ENCODE assay signal across 10 cellular contexts in genomic region chrX:38220936-38221386, GRCh38. TPM values are rescaled to one million over a fixed set of nuclear protein-coding genes. Genes with fewer than 3 reads are reported as not detected.
DNase-seq lines count a peak whose midpoint lies in the region; ATAC-seq, FAIRE-seq and TF ChIP-seq lines count a peak whose summit lies in the region.
"Had no signal": no experiment of that assay in that cellular context is flagged by ENCODE, and none has a peak within 500 bp of the region (broad histone marks: within the 10 kb centered on the region; RNA-seq: fewer than 3 reads in every experiment).

No MANE protein-coding gene starts in this region.

- H3K27me3 ChIP-seq in WERI-Rb-1 (ENCODE audit: insufficient read depth, low read depth, severe bottlenecking), result peaks cover 33% of the 10 kb centered on the region

- TF ChIP-seq POLR2A in GM12892 (IDR thresholded peaks at IDR 0.05; ENCODE audit: low read depth, low read length), result no peak

- H3K4me3 ChIP-seq in WERI-Rb-1 (ENCODE audit: low read depth, low read length), result peak overlapping the region; percentile 53

- in situ Hi-C loops in ACHN (cut with HindIII; ENCODE audit: low pct_ligation_motif_present, low pct_unique_long_range_greater_than_20kb, low sequenced_read_pairs), result no loop called here

- H3K9ac ChIP-seq in ES-I3 (ENCODE audit: low read depth, low read length), result peak overlapping the region; percentile 85

- ATAC-seq in Right ventricle myocardium superior (ENCODE audit: poor library complexity), result no peak

- H3K9me3 ChIP-seq in ES-I3 (ENCODE audit: control insufficient read depth, insufficient read depth, low read length) (no peaks in the 10 kb centered on the region), WERI-Rb-1 (ENCODE audit: severe bottlenecking) (no peaks in the 10 kb centered on the region)

- H3K36me3 ChIP-seq in ES-I3 (ENCODE audit: insufficient read depth, low read length) (no peaks in the 10 kb centered on the region), WERI-Rb-1 (no peaks in the 10 kb centered on the region)

- intact Hi-C loops in Right ventricle myocardium superior (cut with DNase I) (no loop called here), posterior vena cava (cut with DNase I) (loop anchor here in 1 of 2 donors (10.0 kb wide), 1 partner anchor 1876 kb away; no protein-coding TSS in a partner anchor)

- no peak overlapping the region for H3K27ac ChIP-seq in WERI-Rb-1

- no peak for FAIRE-seq in GM12892 (lab: Jason Lieb, UNC)
- FAIRE-seq: HTR-8/SVneo had no signal

- TF ChIP-seq CTCF in WERI-Rb-1 (IDR thresholded peaks at IDR 0.05; ENCODE audit: low read depth, low read length), result no peak

- peaks cover 4% of the 10 kb centered on the region; the same call in 1 of the 2 replicates for H3K4me1 ChIP-seq in ES-I3 (ENCODE audit: insufficient read depth, low read length)

- no peak for DNase-seq in WERI-Rb-1
- peak; percentile 73 for DNase-seq in Right ventricle myocardium superior
- peak; percentile 81 for DNase-seq in posterior vena cava (ENCODE audit: low spot score)
- no peak for DNase-seq in ACHN
- no peak for DNase-seq in OCI-M2 (lab: John Stamatoyannopoulos, UW; ENCODE audit: unreplicated experiment)
- DNase-seq in GM12892 (ENCODE audit: insufficient read length), result no peak
- DNase-seq in NCI-H146 (lab: John Stamatoyannopoulos, UW), result no peak
- DNase-seq: activated CD4-positive, CD25-positive, alpha-beta regulatory T cell treated with anti-CD3 and anti-CD28 coated beads, Interleukin-2, amount 50 U/mL, for 72 hours had no signal

RNA-seq across cellular contexts. Expression of gene SRPX, which starts 0.3 kb away (rescaled TPM):
- total RNA-seq in Right ventricle myocardium superior (36.1 TPM), posterior vena cava (100 to 1,000 TPM; 228 to 294 TPM)
- 0.17 TPM for polyA plus RNA-seq in GM12892 (2012; ENCODE audit: missing spikeins)

Comparison
In these comparisons a context has a peak if more than half of its experiments do, and no peak if none do; other contexts are left out.
1. DNase-seq: peak in Right ventricle myocardium superior (single experiment) and posterior vena cava (single experiment); none in WERI-Rb-1 (single experiment), ACHN (single experiment), OCI-M2 (single experiment), GM12892 (single experiment) and NCI-H146 (single experiment).